In the genomic region with DNA sequence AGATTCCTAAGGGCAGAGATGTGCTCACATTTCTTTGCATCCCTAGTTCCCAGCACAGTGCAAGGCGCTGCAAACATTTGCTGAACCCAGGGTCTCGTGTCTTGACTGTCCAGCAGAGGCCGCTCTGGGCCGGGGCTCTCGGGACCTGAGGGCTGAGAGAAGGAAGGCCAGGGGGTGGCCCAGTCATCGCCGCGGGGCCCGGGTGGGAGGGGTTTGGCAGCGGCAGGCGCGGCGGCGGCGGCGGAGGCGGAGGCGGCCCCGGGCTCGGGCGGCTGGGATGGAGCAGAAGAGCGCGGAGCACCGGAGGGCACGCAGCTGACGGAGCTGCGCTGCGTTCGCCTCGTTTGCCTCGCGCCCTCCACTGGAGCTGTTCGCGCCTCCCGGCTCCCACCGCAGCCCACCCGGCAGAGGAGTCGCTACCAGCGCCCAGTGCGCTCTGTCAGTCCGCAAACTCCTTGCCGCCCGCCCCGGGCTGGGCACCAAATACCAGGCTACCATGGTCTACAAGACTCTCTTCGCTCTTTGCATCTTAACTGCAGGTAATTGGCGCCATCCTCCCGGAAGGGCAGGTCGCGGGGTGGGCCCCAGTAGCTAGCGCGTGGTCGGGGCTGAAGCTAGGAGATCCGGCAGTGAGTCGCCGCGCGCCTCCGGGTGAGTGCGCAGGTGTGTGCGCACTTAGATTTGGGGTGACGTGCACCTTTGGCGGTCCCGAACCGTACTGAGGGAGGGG, we compare ENCODE assay signal across 9 cellular contexts. TPM values are rescaled to one million over a fixed set of nuclear protein-coding genes. Genes with fewer than 3 reads are reported as not detected.
DNase-seq lines count a peak whose midpoint lies in the region; ATAC-seq and TF ChIP-seq lines count a peak whose summit lies in the region.
"Had no signal": no experiment of that assay in that cellular context is flagged by ENCODE, and none has a peak within 500 bp of the region (broad histone marks: within the 10 kb centered on the region; RNA-seq: fewer than 3 reads in every experiment).

A gene with protein sequence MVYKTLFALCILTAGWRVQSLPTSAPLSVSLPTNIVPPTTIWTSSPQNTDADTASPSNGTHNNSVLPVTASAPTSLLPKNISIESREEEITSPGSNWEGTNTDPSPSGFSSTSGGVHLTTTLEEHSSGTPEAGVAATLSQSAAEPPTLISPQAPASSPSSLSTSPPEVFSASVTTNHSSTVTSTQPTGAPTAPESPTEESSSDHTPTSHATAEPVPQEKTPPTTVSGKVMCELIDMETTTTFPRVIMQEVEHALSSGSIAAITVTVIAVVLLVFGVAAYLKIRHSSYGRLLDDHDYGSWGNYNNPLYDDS (plus strand): TSS at position 285 of the 730 bp plus-strand sequence. CDS start 212 bp downstream, at position 497.

- ATAC-seq in GM19438 (IDR thresholded peaks at IDR 0.05; ENCODE audit: low read depth, unreplicated experiment) (peak; percentile 70), HG03520 (IDR thresholded peaks at IDR 0.05; ENCODE audit: unreplicated experiment) (peak; percentile 78)

- H3K36me3 ChIP-seq in right atrium auricular region, result no peaks in the 10 kb centered on the region
- H3K36me3 ChIP-seq: neutrophil had no signal

- peak; percentile 80 to 84 for TF ChIP-seq CTCF in right atrium auricular region (IDR thresholded peaks at IDR 0.05)

- peak; percentile 64 for DNase-seq in DMS53 treated with DMSO at 0.1 percent for 48 hours (lab: John Stamatoyannopoulos, UW; ENCODE audit: unreplicated experiment)
- DNase-seq in NCI-H82 treated with DMSO at 0.1 percent for 48 hours (lab: John Stamatoyannopoulos, UW; ENCODE audit: unreplicated experiment), result peak; percentile 44
- peak; percentile 11 to 93 (median 77) for DNase-seq in amygdala (lab: John Stamatoyannopoulos, UW)
- peak; percentile 90 for DNase-seq in right atrium auricular region (ENCODE audit: low spot score)
- DNase-seq in posterior vena cava (ENCODE audit: low spot score), result peak; percentile 98
- no peak for DNase-seq in NK-92 treated with Interleukin-12 subunit alpha and Interleukin-12 subunit beta, amount 100 ng/mL, for 24 hours (lab: John Stamatoyannopoulos, UW)

- intact Hi-C loops in posterior vena cava (cut with DNase I), result loop anchor here (5.0 to 10.0 kb wide), 3 partner anchors 352 to 559 kb away; no protein-coding TSS in a partner anchor

- peak within 1 kb of the TSS; percentile 88 to 92 for H3K27ac ChIP-seq in right atrium auricular region
- H3K27ac ChIP-seq: neutrophil had no signal

- H3K4me1 ChIP-seq in right atrium auricular region, result peaks cover 0 to 8% of the 10 kb centered on the region in 2 donors

- H3K27me3 ChIP-seq in right atrium auricular region, result no peaks in the 10 kb centered on the region

- H3K9me3 ChIP-seq in right atrium auricular region, result no peaks in the 10 kb centered on the region
- H3K9me3 ChIP-seq: neutrophil had no signal

- H3K4me3 ChIP-seq in right atrium auricular region, result peak within 1 kb of the TSS; percentile 58 to 72

RNA-seq across cellular contexts. Expression of the gene that starts here (rescaled TPM):
- total RNA-seq in right atrium auricular region, result 100 to 1,000 TPM in 1 of 2 donors, 10 to 100 TPM in 1; 88.9 to 231 TPM
- 100 to 1,000 TPM in 1 of 2 donors, 10 to 100 TPM in 1; 94.5 to 113 TPM for total RNA-seq in posterior vena cava
